ENCODE assay signal across 31 cellular contexts in genomic region chr7:42010751-42011150, GRCh38.
"Had no signal": no experiment of that assay in that cellular context is flagged by ENCODE, and none has a peak within 500 bp of the region (broad histone marks: within the 10 kb centered on the region; RNA-seq: fewer than 3 reads in every experiment).

No MANE protein-coding gene starts in this region.

- H3K36me3 Mint-ChIP-seq: activated naive CD4-positive, alpha-beta T cell treated with anti-CD3 and anti-CD28 coated beads, Interleukin-2, amount 10 ng/mL, durations not matched to agents 7 days and 5 days had no signal

- H3K4me2 ChIP-seq: neural progenitor cell had no signal

- H3K27me3 Mint-ChIP-seq: central memory CD8-positive, alpha-beta T cell had no signal

- H3K4me3 Mint-ChIP-seq: activated naive CD4-positive, alpha-beta T cell treated with anti-CD3 and anti-CD28 coated beads, Interleukin-2, amount 10 ng/mL, durations not matched to agents 7 days and 5 days; activated naive CD8-positive, alpha-beta T cell treated with anti-CD3 and anti-CD28 coated beads, Interleukin-2, amount 10 ng/mL, durations not matched to agents 7 days and 5 days; central memory CD8-positive, alpha-beta T cell; dendritic cell treated with granulocyte-macrophage colony-stimulating factor and Interleukin-4, amounts not matched to agents 40 ng/mL and 50 ng/mL, for 4 days; natural killer cell; neural progenitor cell had no signal

- H3K36me3 ChIP-seq: right atrium auricular region, upper lobe of right lung had no signal

- H3K4me3 ChIP-seq: gastroesophageal sphincter, neural progenitor cell, psoas muscle, right atrium auricular region, suprapubic skin, tibial artery, upper lobe of right lung had no signal

- H3K27ac ChIP-seq: epithelial cell of prostate, gastroesophageal sphincter, neural progenitor cell, parathyroid adenoma, psoas muscle, right atrium auricular region, suprapubic skin, tibial artery, upper lobe of right lung, VCaP had no signal

- H2AFZ ChIP-seq: neural progenitor cell, parathyroid adenoma had no signal

- H3K27me3 ChIP-seq: gastroesophageal sphincter, neural progenitor cell, right atrium auricular region, suprapubic skin, tibial artery, upper lobe of right lung had no signal

- H3K9ac ChIP-seq: neural progenitor cell, parathyroid adenoma had no signal

- H3K27ac Mint-ChIP-seq: activated naive CD4-positive, alpha-beta T cell treated with anti-CD3 and anti-CD28 coated beads, Interleukin-2, amount 10 ng/mL, durations not matched to agents 7 days and 5 days; activated naive CD8-positive, alpha-beta T cell treated with anti-CD3 and anti-CD28 coated beads, Interleukin-2, amount 10 ng/mL, durations not matched to agents 7 days and 5 days; dendritic cell treated with granulocyte-macrophage colony-stimulating factor and Interleukin-4, amounts not matched to agents 40 ng/mL and 50 ng/mL, for 4 days; natural killer cell; neural progenitor cell had no signal

- DNase-seq: activated CD4-positive, alpha-beta T cell treated with anti-CD3 and anti-CD28 coated beads for 48 hours; activated CD4-positive, alpha-beta T cell treated with anti-CD3 and anti-CD28 coated beads, Interleukin-2, amount 50 U/mL, for 48 hours; activated CD8-positive, alpha-beta memory T cell treated with anti-CD3 and anti-CD28 coated beads for 24 hours; activated effector memory CD4-positive, alpha-beta T cell treated with anti-CD3 and anti-CD28 coated beads, Interleukin-2, amount 50 U/mL, for 16 hours; activated naive CD4-positive, alpha-beta T cell treated with anti-CD3 and anti-CD28 coated beads, Interleukin-2, amount 10 ng/mL, durations not matched to agents 7 days and 5 days; activated naive CD8-positive, alpha-beta T cell treated with anti-CD3 and anti-CD28 coated beads, Interleukin-2, amount 10 ng/mL, durations not matched to agents 7 days and 5 days; amygdala; effector CD4-positive, alpha-beta T cell; head of caudate nucleus; hippocampal formation; kidney; left colon; midbrain; natural killer cell; occipital lobe; psoas muscle; stimulated activated CD4-positive, alpha-beta T cell treated with anti-CD3 and anti-CD28 coated beads, Interleukin-15, amount 100 ng/mL, for 24 hours; stimulated activated CD4-positive, alpha-beta T cell treated with anti-CD3 and anti-CD28 coated beads, Interleukin-2, amount 100 ng/mL, for 24 hours; stimulated activated naive CD4-positive, alpha-beta T cell; T-helper 9 cell; tibial artery; upper lobe of right lung had no signal

- H3K79me2 ChIP-seq: parathyroid adenoma had no signal

- ATAC-seq: gastroesophageal sphincter, left colon, natural killer cell, psoas muscle, upper lobe of right lung had no signal

- H3K4me1 Mint-ChIP-seq: activated naive CD4-positive, alpha-beta T cell treated with anti-CD3 and anti-CD28 coated beads, Interleukin-2, amount 10 ng/mL, durations not matched to agents 7 days and 5 days; activated naive CD8-positive, alpha-beta T cell treated with anti-CD3 and anti-CD28 coated beads, Interleukin-2, amount 10 ng/mL, durations not matched to agents 7 days and 5 days; central memory CD8-positive, alpha-beta T cell; natural killer cell had no signal

- H3K4me1 ChIP-seq: gastroesophageal sphincter, neural progenitor cell, parathyroid adenoma, psoas muscle, right atrium auricular region, tibial artery, upper lobe of right lung had no signal
